In genomic region chr2:11527001-11527400, GRCh38 we compare ENCODE assay signal across 1 cellular context.
TF ChIP-seq lines count a peak whose summit lies in the region.

No MANE protein-coding gene starts in this region.

TF ChIP-seq in GM12878, 131 proteins besides CTCF, POLR2A, EP300 and RAD21 (continued from another document):
- TF ChIP-seq, protein P1, sequence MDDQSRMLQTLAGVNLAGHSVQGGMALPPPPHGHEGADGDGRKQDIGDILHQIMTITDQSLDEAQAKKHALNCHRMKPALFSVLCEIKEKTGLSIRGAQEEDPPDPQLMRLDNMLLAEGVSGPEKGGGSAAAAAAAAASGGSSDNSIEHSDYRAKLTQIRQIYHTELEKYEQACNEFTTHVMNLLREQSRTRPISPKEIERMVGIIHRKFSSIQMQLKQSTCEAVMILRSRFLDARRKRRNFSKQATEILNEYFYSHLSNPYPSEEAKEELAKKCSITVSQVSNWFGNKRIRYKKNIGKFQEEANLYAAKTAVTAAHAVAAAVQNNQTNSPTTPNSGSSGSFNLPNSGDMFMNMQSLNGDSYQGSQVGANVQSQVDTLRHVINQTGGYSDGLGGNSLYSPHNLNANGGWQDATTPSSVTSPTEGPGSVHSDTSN (IDR thresholded peaks at IDR 0.05; ENCODE audit: insufficient replicate concordance, low read depth, low read length) = no peak
- no peak for TF ChIP-seq TCF7 (IDR thresholded peaks at IDR 0.05; ENCODE audit: borderline replicate concordance)
- TF ChIP-seq, protein P2, sequence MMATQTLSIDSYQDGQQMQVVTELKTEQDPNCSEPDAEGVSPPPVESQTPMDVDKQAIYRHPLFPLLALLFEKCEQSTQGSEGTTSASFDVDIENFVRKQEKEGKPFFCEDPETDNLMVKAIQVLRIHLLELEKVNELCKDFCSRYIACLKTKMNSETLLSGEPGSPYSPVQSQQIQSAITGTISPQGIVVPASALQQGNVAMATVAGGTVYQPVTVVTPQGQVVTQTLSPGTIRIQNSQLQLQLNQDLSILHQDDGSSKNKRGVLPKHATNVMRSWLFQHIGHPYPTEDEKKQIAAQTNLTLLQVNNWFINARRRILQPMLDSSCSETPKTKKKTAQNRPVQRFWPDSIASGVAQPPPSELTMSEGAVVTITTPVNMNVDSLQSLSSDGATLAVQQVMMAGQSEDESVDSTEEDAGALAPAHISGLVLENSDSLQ (IDR thresholded peaks at IDR 0.05) = no peak
- no peak for TF ChIP-seq ZNF274 (IDR thresholded peaks at IDR 0.05; ENCODE audit: insufficient read depth, insufficient read length)
- no peak for TF ChIP-seq SREBF1 (IDR thresholded peaks at IDR 0.05; ENCODE audit: low read length)
